Comparison of ENCODE assay signal across 25 cellular contexts in the genomic region with DNA sequence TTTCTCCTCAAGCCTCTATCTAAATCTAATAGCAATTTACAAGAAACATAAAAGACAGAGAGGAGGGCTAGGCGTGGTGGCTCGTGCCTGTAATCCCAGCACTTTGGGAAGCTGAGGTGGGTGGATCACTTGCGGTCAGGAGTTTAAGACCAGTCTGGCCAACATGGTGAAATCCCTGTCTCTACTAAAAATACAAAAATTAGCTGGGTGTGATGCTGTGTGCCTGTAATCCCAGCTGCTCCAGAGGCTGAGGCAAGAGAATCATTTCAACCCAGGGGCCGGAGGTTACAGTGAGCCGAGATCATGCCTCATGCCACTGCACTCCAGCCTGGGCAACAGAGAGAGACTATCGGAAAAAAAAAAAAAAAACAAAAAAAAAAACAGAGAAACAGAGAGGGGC. TPM values are rescaled to one million over a fixed set of nuclear protein-coding genes. Genes with fewer than 3 reads are reported as not detected.
"Had no signal": no experiment of that assay in that cellular context is flagged by ENCODE, and none has a peak within 500 bp of the region (broad histone marks: within the 10 kb centered on the region; RNA-seq: fewer than 3 reads in every experiment).

No MANE protein-coding gene starts in this region.

- H3K4me3 ChIP-seq: adrenal gland, breast epithelium, K562, SK-N-MC had no signal

- ATAC-seq: K562, Right ventricle myocardium inferior had no signal

- H3K4me1 ChIP-seq: adrenal gland, breast epithelium had no signal

- H3K36me3 ChIP-seq: adrenal gland, breast epithelium had no signal

- DNase-seq: activated B cell treated with CpG ODN at 0.5 μM for 24 hours; activated CD4-positive, alpha-beta memory T cell treated with anti-CD3 and anti-CD28 coated beads for 36 hours; activated CD4-positive, alpha-beta T cell treated with anti-CD3 and anti-CD28 coated beads, Interleukin-2, amount 10 ng/mL, durations not matched to agents 7 days and 5 days; activated CD8-positive, alpha-beta memory T cell treated with anti-CD3 and anti-CD28 coated beads for 24 hours; activated naive CD4-positive, alpha-beta T cell treated with anti-CD3 and anti-CD28 coated beads, Interleukin-2, amount 50 U/mL, for 16 hours; activated naive CD8-positive, alpha-beta T cell treated with anti-CD3 and anti-CD28 coated beads, Interleukin-2, amount 10 ng/mL, durations not matched to agents 7 days and 5 days; activated T-cell treated with anti-CD3 and anti-CD28 coated beads, Interleukin-2, amount 50 U/mL, for 48 hours; adrenal gland; aorta; caudate nucleus; Karpas-422; NCI-H1048; NCI-H146; NCI-H187 treated with DMSO at 0.1 percent for 48 hours; NCI-H2081 treated with DMSO at 0.1 percent for 48 hours; NCI-H2171; NCI-H226; NCI-H526; NCI-H82; RPMI8226 had no signal

- H3K27ac ChIP-seq: adrenal gland, breast epithelium, SK-N-MC had no signal

- H3K27me3 ChIP-seq: adrenal gland, breast epithelium had no signal

- H3K9me3 ChIP-seq: adrenal gland, breast epithelium had no signal

RNA-seq across cellular contexts. Expression of a gene that starts 46.6 kb away (rescaled TPM):
- total RNA-seq: activated B cell treated with CpG ODN at 0.5 μM for 24 hours; T-helper 1 cell treated with Interleukin-12 subunit alpha and Interleukin-12 subunit beta and Interleukin-4 antibody, amounts not matched to agents 30 ng/mL and 1 ng/mL, for 36 hours had no signal
